8 cellular contexts compared by ENCODE assay signal in genomic region chr12:93377252-93377542, GRCh38. TPM values are rescaled to one million over a fixed set of nuclear protein-coding genes. Genes with fewer than 3 reads are reported as not detected.
A peak's percentile ranks its signal among the peaks of the same experiment; 100 is the strongest.
DNase-seq lines count a peak whose midpoint lies in the region; ATAC-seq and TF ChIP-seq lines count a peak whose summit lies in the region.

No MANE protein-coding gene starts in this region.

- no peaks in the 10 kb centered on the region for H3K27me3 ChIP-seq in BLaER1
- H3K27me3 ChIP-seq in PC-9 (ENCODE audit: insufficient read depth, low read depth) = no peaks in the 10 kb centered on the region
- no peaks in the 10 kb centered on the region for H3K27me3 ChIP-seq in neural cell (ENCODE audit: insufficient read depth, low read depth, low read length)

- H3K4me3 ChIP-seq in BLaER1 = peak overlapping the region; percentile 77
- H3K4me3 ChIP-seq in PC-9 = peak overlapping the region; percentile 79
- H3K4me3 ChIP-seq in neural cell (ENCODE audit: low read length) = peak overlapping the region; percentile 90

- H2AFZ ChIP-seq in PC-9 = peak overlapping the region; percentile 93
- H2AFZ ChIP-seq in neural cell (ENCODE audit: low read depth, low read length) = peak overlapping the region; percentile 3

- H3K79me2 ChIP-seq in PC-9 (ENCODE audit: low read depth) (peaks cover 58% of the 10 kb centered on the region), neural cell (replicated peaks; ENCODE audit: insufficient read depth, low read length) (peaks cover 39% of the 10 kb centered on the region)

- intact Hi-C loops in PC-9 (cut with micrococcal nuclease; ENCODE audit: unreplicated experiment) = loop anchor here (1.0 to 10.0 kb wide), 4 partner anchors 135 to 448 kb away; partner anchors contain the start of gene EEA1

- TF ChIP-seq RAD21 in neural cell (conservative IDR thresholded peaks at IDR 0.05) = no peak

- peaks cover 13% of the 10 kb centered on the region for H3F3A ChIP-seq in PC-9 (ENCODE audit: insufficient read depth, low read depth)
- H3F3A ChIP-seq in neural cell (ENCODE audit: insufficient read depth, low read length, poor library complexity, severe bottlenecking) = no peaks in the 10 kb centered on the region

- DNase-seq in PC-9 = no peak
- DNase-seq in epithelial cell of prostate (ENCODE audit: low read depth, low spot score) = no peak
- DNase-seq in HK-2 (ENCODE audit: unreplicated experiment) = no peak

- TF ChIP-seq EP300 in neural cell (conservative IDR thresholded peaks at IDR 0.05; ENCODE audit: poor library complexity, severe bottlenecking) = no peak

- H3K9me3 ChIP-seq in BLaER1 (no peaks in the 10 kb centered on the region), PC-9 (ENCODE audit: insufficient read depth, low read depth) (no peaks in the 10 kb centered on the region), neural cell (ENCODE audit: low read length) (no peaks in the 10 kb centered on the region)

- H3K4me2 ChIP-seq in BLaER1 = peak overlapping the region; percentile 84
- peak overlapping the region; percentile 76 for H3K4me2 ChIP-seq in PC-9
- no peak overlapping the region for H3K4me2 ChIP-seq in neural cell (ENCODE audit: low read length)

- H3K9me2 ChIP-seq in PC-9 (ENCODE audit: insufficient read depth) (no peaks in the 10 kb centered on the region), neural cell (ENCODE audit: insufficient read depth, low read length) (no peaks in the 10 kb centered on the region)

- no peaks in the 10 kb centered on the region; the same call in 1 of the 2 replicates for H3K36me3 ChIP-seq in BLaER1
- H3K36me3 ChIP-seq in PC-9 (ENCODE audit: low read depth) = no peaks in the 10 kb centered on the region
- no peaks in the 10 kb centered on the region for H3K36me3 ChIP-seq in neural cell (ENCODE audit: insufficient read depth, low read length)

- POLR2A ChIA-PET in PC-9 (lab: Charles Lee; ENCODE audit: unreplicated experiment) = interaction anchor here (0.6 to 0.7 kb wide), 3 partner anchors 300 to 613 kb away, joined by 3 to 4 read pairs (median 3); partner anchors contain the start of gene CRADD

- CTCF ChIA-PET in PC-9 (lab: Charles Lee) = interaction anchor here (0.7 kb wide), 1 partner anchor 259 kb away, joined by 10 read pairs; no protein-coding TSS in a partner anchor

- TF ChIP-seq CTCF in PC-9 (conservative IDR thresholded peaks at IDR 0.05) = 0 out of 2 replicates have a peak, but pooled peaks have one; percentile 11
- no peak for TF ChIP-seq CTCF in neural cell (IDR thresholded peaks at IDR 0.05; ENCODE audit: poor library complexity, severe bottlenecking)

- H4K20me1 ChIP-seq in BLaER1 (peaks cover 31% of the 10 kb centered on the region), PC-9 (ENCODE audit: insufficient read depth) (peaks cover 28% of the 10 kb centered on the region), neural cell (ENCODE audit: insufficient read depth) (no peaks in the 10 kb centered on the region)

- H3K9ac ChIP-seq in BLaER1 (no peak overlapping the region), neural cell (ENCODE audit: low read length) (no peak overlapping the region)

- ATAC-seq in GM18909 (IDR thresholded peaks at IDR 0.05; ENCODE audit: poor library complexity, unreplicated experiment) (no peak), GM21576 (IDR thresholded peaks at IDR 0.05; ENCODE audit: unreplicated experiment) (no peak), HG03432 (IDR thresholded peaks at IDR 0.05; ENCODE audit: unreplicated experiment) (no peak)

- H3K4me1 ChIP-seq in BLaER1 = peaks cover 35% of the 10 kb centered on the region
- H3K4me1 ChIP-seq in PC-9 (replicated peaks; ENCODE audit: insufficient read depth) = peaks cover 33% of the 10 kb centered on the region

- BruUV-seq in PC-9 (replicated peaks; lab: Mats Ljungman, UMichigan) = TSS peak; percentile 52

- H3K27ac ChIP-seq in BLaER1 (no peak overlapping the region), PC-9 (peak overlapping the region; percentile 42; the same call in 1 of the 2 replicates), epithelial cell of prostate (peak overlapping the region; percentile 76), neural cell (ENCODE audit: low read length) (no peak overlapping the region)

TF ChIP-seq in neural cell, 6 proteins besides CTCF, POLR2A, EP300 and RAD21:
- no peak for TF ChIP-seq TAF1 (IDR thresholded peaks at IDR 0.05; ENCODE audit: low read depth)
- TF ChIP-seq MXI1 (conservative IDR thresholded peaks at IDR 0.05; ENCODE audit: poor library complexity, severe bottlenecking) = no peak
- no peak for TF ChIP-seq EZH2 (IDR thresholded peaks at IDR 0.05; ENCODE audit: borderline replicate concordance, insufficient read depth, low read length, poor library complexity, severe bottlenecking)
- TF ChIP-seq POLR2AphosphoS5 (IDR thresholded peaks at IDR 0.05) = no peak
- TF ChIP-seq SMC3 (conservative IDR thresholded peaks at IDR 0.05; ENCODE audit: poor library complexity) = no peak
- no peak for TF ChIP-seq REST (IDR thresholded peaks at IDR 0.05; ENCODE audit: borderline replicate concordance)

RNA-seq across cellular contexts. Expression of gene NUDT4, which starts 0.5 kb away (rescaled TPM):
- 38.7 and 51.0 TPM in 2 replicates for total RNA-seq in PC-9 (2021)
- polyA plus RNA-seq in neural cell = 27.7 and 39.9 TPM in 2 replicates
- polyA minus RNA-seq in neural cell = 37.3 and 39.5 TPM in 2 replicates

Comparison
In these comparisons a context has a peak if more than half of its experiments do, and no peak if none do; other contexts are left out.
1. H3K27ac ChIP-seq: peak in PC-9 (single experiment) and epithelial cell of prostate (single experiment); none in BLaER1 (single experiment) and neural cell (single experiment).
2. Peak in every context shown above with its lines, with median percentiles within 50 percentile points of each other: H3K4me3 ChIP-seq.